1 cellular context compared by ENCODE assay signal in genomic region chr1:200692321-200692720, GRCh38.
TF ChIP-seq lines count a peak whose summit lies in the region.

No MANE protein-coding gene starts in this region.

TF ChIP-seq in K562, 482 proteins besides CTCF, POLR2A, EP300 and RAD21 (continued from another document):
- TF ChIP-seq PKNOX1 (IDR thresholded peaks at IDR 0.05): 0 out of 2 replicates have a peak, but pooled peaks have one; percentile 31
